13 cellular contexts compared by ENCODE assay signal in genomic region chr4:13966241-13967195, GRCh38.
DNase-seq lines count a peak whose midpoint lies in the region; ATAC-seq, FAIRE-seq and TF ChIP-seq lines count a peak whose summit lies in the region.
"Had no signal": no experiment of that assay in that cellular context is flagged by ENCODE, and none has a peak within 500 bp of the region (broad histone marks: within the 10 kb centered on the region; RNA-seq: fewer than 3 reads in every experiment).

No MANE protein-coding gene starts in this region.

- H3K79me2 ChIP-seq in MM.1S (ENCODE audit: low read length), result no peaks in the 10 kb centered on the region

- H3K9ac ChIP-seq in MM.1S (ENCODE audit: low read length), result no peak overlapping the region

- H3K4me1 ChIP-seq in MM.1S (ENCODE audit: low read length), result no peaks in the 10 kb centered on the region
- no peaks in the 10 kb centered on the region for H3K4me1 ChIP-seq in stomach

- no peaks in the 10 kb centered on the region for H4K20me1 ChIP-seq in MM.1S (ENCODE audit: insufficient read depth, low read length)

- H3K4me3 ChIP-seq in epithelial cell of proximal tubule (ENCODE audit: low read depth, low read length) (no peak overlapping the region), MM.1S (ENCODE audit: low read length) (no peak overlapping the region), stomach (no peak overlapping the region)
- H3K4me3 ChIP-seq: heart right ventricle had no signal

- intact Hi-C loops in Calu3 (cut with micrococcal nuclease; ENCODE audit: unreplicated experiment) (no loop called here), stomach (cut with DNase I; ENCODE audit: low total_unique reads) (no loop called here)

- peak; percentile 10 for DNase-seq in Calu3
- peak; percentile 66 for DNase-seq in RCC 7860 (ENCODE audit: low spot score)
- DNase-seq in epithelial cell of proximal tubule (ENCODE audit: low read depth), result no peak
- DNase-seq in myocyte (ENCODE audit: low read depth), result peak; percentile 64
- DNase-seq in MM.1S, result no peak
- DNase-seq in stomach, result no peak
- DNase-seq: anterior cingulate cortex, heart right ventricle, naive B cell, NCI-H526, SW 1271 had no signal

- no peak for TF ChIP-seq POLR2A in stomach (IDR thresholded peaks at IDR 0.05)

- ATAC-seq in HG03354 (IDR thresholded peaks at IDR 0.05; ENCODE audit: poor library complexity, severe bottlenecking, unreplicated experiment) (no peak), GM18502 (IDR thresholded peaks at IDR 0.05; ENCODE audit: poor library complexity, unreplicated experiment) (no peak)

- no peak for TF ChIP-seq EP300 in stomach (IDR thresholded peaks at IDR 0.05)

- H2AFZ ChIP-seq in MM.1S (ENCODE audit: low read length), result no peak overlapping the region

- H3K27ac ChIP-seq in MM.1S (ENCODE audit: low read length), result no peak overlapping the region
- H3K27ac ChIP-seq in stomach, result no peak overlapping the region
- H3K27ac ChIP-seq: heart right ventricle had no signal

- 61 to 75% (median 74%) methylated on average over 8 of the region's 8 CpGs for WGBS in stomach, 5 donors

- H3F3A ChIP-seq in MM.1S (ENCODE audit: insufficient read depth, low read length), result no peaks in the 10 kb centered on the region

- H3K9me3 Mint-ChIP-seq in Calu3 (ENCODE audit: low read depth, unreplicated experiment), result no peaks in the 10 kb centered on the region

- H3K9me3 ChIP-seq in MM.1S (replicated peaks; ENCODE audit: insufficient read depth, low read length) (no peaks in the 10 kb centered on the region), stomach (peaks cover 0 to 3% (median 0%) of the 10 kb centered on the region in 4 donors)

- CTCF ChIA-PET in Calu3 (lab: Charles Lee), result interaction anchor here (0.9 to 1.0 kb wide), 2 partner anchors 59 to 1035 kb away, joined by 3 to 5 read pairs; no protein-coding TSS in a partner anchor

- H3K27me3 ChIP-seq in MM.1S (replicated peaks; ENCODE audit: insufficient read depth, low read length) (no peaks in the 10 kb centered on the region), stomach (no peaks in the 10 kb centered on the region)
- H3K27me3 ChIP-seq: heart right ventricle had no signal

- H3K36me3 Mint-ChIP-seq in Calu3 (ENCODE audit: insufficient read depth, unreplicated experiment), result no peaks in the 10 kb centered on the region
- H3K36me3 Mint-ChIP-seq: naive B cell had no signal

- H3K9me2 ChIP-seq in MM.1S (replicated peaks; ENCODE audit: insufficient read depth, low read length), result no peaks in the 10 kb centered on the region

- TF ChIP-seq CTCF in Calu3 (IDR thresholded peaks at IDR 0.05; ENCODE audit: unreplicated experiment) (no peak), epithelial cell of proximal tubule (conservative IDR thresholded peaks at IDR 0.05; ENCODE audit: low read depth, low read length) (peak; percentile 32), MM.1S (IDR thresholded peaks at IDR 0.05; ENCODE audit: low read length) (no peak), stomach (IDR thresholded peaks at IDR 0.05) (no peak)

- H3K4me2 ChIP-seq in MM.1S (ENCODE audit: low read depth, low read length), result no peak overlapping the region

- H3K36me3 ChIP-seq in MM.1S (replicated peaks; ENCODE audit: insufficient read depth, low read length) (no peaks in the 10 kb centered on the region), stomach (no peaks in the 10 kb centered on the region)
- H3K36me3 ChIP-seq: heart right ventricle had no signal

- H3K4me1 Mint-ChIP-seq in Calu3 (ENCODE audit: low read depth, unreplicated experiment), result peaks cover 13% of the 10 kb centered on the region
- H3K4me1 Mint-ChIP-seq: naive B cell had no signal

- peak; percentile 92 for FAIRE-seq in RCC 7860 (lab: Jason Lieb, UNC)

- BruUV-seq in Calu3 (replicated peaks; lab: Mats Ljungman, UMichigan), result no TSS peak

- no peak overlapping the region for H3K27ac Mint-ChIP-seq in Calu3 (ENCODE audit: unreplicated experiment)
- H3K27ac Mint-ChIP-seq: naive B cell had no signal

- H3K27me3 Mint-ChIP-seq in Calu3 (ENCODE audit: unreplicated experiment), result no peaks in the 10 kb centered on the region
- H3K27me3 Mint-ChIP-seq: naive B cell had no signal

- H3K4me3 Mint-ChIP-seq in Calu3 (ENCODE audit: low read depth, unreplicated experiment), result no peak overlapping the region
- H3K4me3 Mint-ChIP-seq: naive B cell had no signal

Comparison
In these comparisons a context has a peak if more than half of its experiments do, and no peak if none do; other contexts are left out.
1. DNase-seq: peak in Calu3 (single experiment), RCC 7860 (single experiment) and myocyte (single experiment); none in epithelial cell of proximal tubule (single experiment), MM.1S (single experiment) and stomach (single experiment).